ENCODE assay signal across 15 cellular contexts in genomic region chrX:115939070-115939469, GRCh38.
DNase-seq lines count a peak whose midpoint lies in the region; ATAC-seq and TF ChIP-seq lines count a peak whose summit lies in the region.
"Had no signal": no experiment of that assay in that cellular context is flagged by ENCODE, and none has a peak within 500 bp of the region (broad histone marks: within the 10 kb centered on the region; RNA-seq: fewer than 3 reads in every experiment).

No MANE protein-coding gene starts in this region.

- CTCF ChIA-PET in PC-9 (lab: Charles Lee): interaction anchor here (0.7 kb wide), 1 partner anchor 284 kb away, joined by 3 read pairs; no protein-coding TSS in a partner anchor

- peaks cover 17% of the 10 kb centered on the region for H3F3A ChIP-seq in PC-9 (ENCODE audit: insufficient read depth, low read depth)

- H4K20me1 ChIP-seq in PC-9 (ENCODE audit: insufficient read depth): 0 out of 2 replicates have a peak, but pooled peaks cover 5% of the 10 kb centered on the region

- peak overlapping the region; percentile 21; the same call in 1 of the 2 replicates for H3K4me2 ChIP-seq in PC-9

- no TSS peak for BruUV-seq in PC-9 (replicated peaks; lab: Mats Ljungman, UMichigan)

- no peak for DNase-seq in PC-9
- no peak for DNase-seq in tibial nerve (ENCODE audit: low spot score in 2 of 2)
- DNase-seq in NCI-H446 (lab: John Stamatoyannopoulos, UW): no peak
- DNase-seq in D341Med (ENCODE audit: low spot score): no peak
- no peak for DNase-seq in 8988T
- DNase-seq: activated naive CD8-positive, alpha-beta T cell treated with anti-CD3 and anti-CD28 coated beads, Interleukin-2, amount 50 U/mL, for 24 hours; CD4-positive, CD25-positive, alpha-beta regulatory T cell; HFFc6; left ventricle myocardium superior; occipital lobe; stomach; T-helper 2 cell had no signal

- no peak overlapping the region for H2AFZ ChIP-seq in PC-9

- ATAC-seq in GM18511 (IDR thresholded peaks at IDR 0.05; ENCODE audit: unreplicated experiment) (peak; percentile 73), GM21723 (IDR thresholded peaks at IDR 0.05; ENCODE audit: unreplicated experiment) (peak; percentile 71), HG03432 (IDR thresholded peaks at IDR 0.05; ENCODE audit: unreplicated experiment) (peak; percentile 81)
- ATAC-seq: activated naive CD8-positive, alpha-beta T cell treated with anti-CD3 and anti-CD28 coated beads, Interleukin-2, amount 50 U/mL, for 24 hours; left ventricle myocardium superior had no signal

- POLR2A ChIA-PET in PC-9 (lab: Charles Lee; ENCODE audit: unreplicated experiment): interaction anchor here (0.7 kb wide), 1 partner anchor 612 kb away, joined by 4 read pairs; no protein-coding TSS in a partner anchor

- no peak overlapping the region for H3K27ac ChIP-seq in PC-9
- no peak overlapping the region for H3K27ac ChIP-seq in tibial nerve
- H3K27ac ChIP-seq: stomach had no signal

- peaks cover 16% of the 10 kb centered on the region for H3K79me2 ChIP-seq in PC-9 (ENCODE audit: low read depth)

- H3K27me3 ChIP-seq in PC-9 (ENCODE audit: insufficient read depth, low read depth): no peaks in the 10 kb centered on the region
- H3K27me3 ChIP-seq in tibial nerve: peaks cover 0 to 15% of the 10 kb centered on the region in 2 donors

- intact Hi-C loops in PC-9 (cut with micrococcal nuclease; ENCODE audit: unreplicated experiment): no loop called here

- H3K4me3 ChIP-seq in PC-9 (no peak overlapping the region), tibial nerve (no peak overlapping the region)
- H3K4me3 ChIP-seq: stomach had no signal

- TF ChIP-seq EP300 in tibial nerve (IDR thresholded peaks at IDR 0.05): no peak

- no peaks in the 10 kb centered on the region for H3K9me3 ChIP-seq in PC-9 (ENCODE audit: insufficient read depth, low read depth)
- no peaks in the 10 kb centered on the region for H3K9me3 ChIP-seq in tibial nerve

- peaks cover 28% of the 10 kb centered on the region for H3K4me1 ChIP-seq in PC-9 (replicated peaks; ENCODE audit: insufficient read depth)
- H3K4me1 ChIP-seq in tibial nerve: no peaks in the 10 kb centered on the region

- H3K36me3 ChIP-seq in PC-9 (ENCODE audit: low read depth) (0 out of 2 replicates have a peak, but pooled peaks cover 3% of the 10 kb centered on the region), tibial nerve (peaks cover 0 to 3% (median 0%) of the 10 kb centered on the region in 3 donors)

- no peak for TF ChIP-seq POLR2A in tibial nerve (IDR thresholded peaks at IDR 0.05)

- 41 to 51% methylated on average over 2 of the region's 2 CpGs for WGBS in tibial nerve, 2 donors

- H3K9me2 ChIP-seq in PC-9 (ENCODE audit: insufficient read depth): no peaks in the 10 kb centered on the region

- TF ChIP-seq CTCF in PC-9 (conservative IDR thresholded peaks at IDR 0.05) (no peak), tibial nerve (IDR thresholded peaks at IDR 0.05) (no peak)
